Comparison of ENCODE assay signal across 32 cellular contexts in the genomic region with DNA sequence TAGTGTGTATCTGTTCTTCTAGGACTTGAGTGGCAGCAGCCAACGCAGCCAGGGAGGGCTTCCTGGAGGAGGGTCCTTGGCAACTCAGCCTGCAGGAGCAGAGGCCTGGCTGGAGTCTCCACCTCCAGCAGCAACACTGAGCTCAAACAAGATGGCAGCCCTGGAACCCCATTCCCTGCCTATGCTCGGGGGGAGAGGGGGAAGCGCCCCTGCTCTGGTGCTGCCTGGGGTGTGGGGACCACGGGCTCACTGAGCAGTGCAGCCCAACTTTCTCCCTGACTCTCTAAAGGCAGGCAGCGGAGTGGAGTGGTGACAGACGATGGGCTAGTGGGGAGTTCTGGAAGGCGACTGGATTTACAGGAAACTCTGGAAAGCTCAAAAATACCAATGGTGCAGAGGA.
"Had no signal": no experiment of that assay in that cellular context is flagged by ENCODE, and none has a peak within 500 bp of the region (broad histone marks: within the 10 kb centered on the region; RNA-seq: fewer than 3 reads in every experiment).

No MANE protein-coding gene starts in this region.

- ATAC-seq: effector memory CD8-positive, alpha-beta T cell; heart right ventricle; sciatic nerve; stimulated activated naive CD8-positive, alpha-beta T cell treated with anti-CD3 and anti-CD28 coated beads, Interleukin-15, amount 100 ng/mL, for 72 hours had no signal

- H3K27ac Mint-ChIP-seq: effector memory CD8-positive, alpha-beta T cell; memory B cell; nephron progenitor cell; progenitor cell of endocrine pancreas; stimulated activated naive CD8-positive, alpha-beta T cell treated with anti-CD3 and anti-CD28 coated beads, Interleukin-15, amount 100 ng/mL, for 72 hours; type B pancreatic cell had no signal

- H3K79me2 ChIP-seq: parathyroid adenoma had no signal

- H3K36me3 ChIP-seq: esophagus squamous epithelium, suprapubic skin, thyroid gland had no signal

- FAIRE-seq: endometrium, islet of Langerhans had no signal

- DNase-seq: dermis blood vessel endothelial cell; effector memory CD8-positive, alpha-beta T cell; erythroblast; esophagus squamous epithelium; foreskin melanocyte; glutamatergic neuron; heart right ventricle; hippocampal formation; kidney glomerular epithelial cell; left ventricle myocardium superior; naive B cell; nephron progenitor cell; stimulated activated CD4-positive, alpha-beta T cell treated with anti-CD3 and anti-CD28 coated beads, Interleukin-12 subunit alpha, Interleukin-12 subunit beta, amount 100 ng/mL, for 4 hours; stimulated activated CD4-positive, alpha-beta T cell treated with anti-CD3 and anti-CD28 coated beads, Interleukin-1b, Interleukin-23, amount 100 ng/mL, for 48 hours; stimulated activated CD4-positive, alpha-beta T cell treated with anti-CD3 and anti-CD28 coated beads, Interleukin-4, amount 100 ng/mL, for 1 hour; stimulated activated CD8-positive, alpha-beta memory T cell treated with anti-CD3 and anti-CD28 coated beads, Interleukin-4, amount 100 ng/mL, for 48 hours; stimulated activated naive CD4-positive, alpha-beta T cell; stimulated activated naive CD8-positive, alpha-beta T cell treated with anti-CD3 and anti-CD28 coated beads, Interleukin-15, amount 100 ng/mL, for 72 hours; thyroid gland had no signal

- H2AFZ ChIP-seq: parathyroid adenoma had no signal

- H3K4me3 Mint-ChIP-seq: central memory CD8-positive, alpha-beta T cell; effector memory CD8-positive, alpha-beta T cell; memory B cell; naive B cell; nephron progenitor cell; stimulated activated naive CD8-positive, alpha-beta T cell treated with anti-CD3 and anti-CD28 coated beads, Interleukin-15, amount 100 ng/mL, for 72 hours; type B pancreatic cell had no signal

- H3K9ac ChIP-seq: parathyroid adenoma had no signal

- H3K4me1 Mint-ChIP-seq: central memory CD8-positive, alpha-beta T cell; memory B cell; naive B cell; stimulated activated naive CD8-positive, alpha-beta T cell treated with anti-CD3 and anti-CD28 coated beads, Interleukin-15, amount 100 ng/mL, for 72 hours had no signal

- H3K36me3 Mint-ChIP-seq: memory B cell, naive B cell, type B pancreatic cell had no signal

- H3K9me3 ChIP-seq: esophagus squamous epithelium, heart right ventricle, neutrophil, suprapubic skin, thyroid gland had no signal

- H3K9me3 Mint-ChIP-seq: central memory CD8-positive, alpha-beta T cell; effector memory CD8-positive, alpha-beta T cell; memory B cell; naive B cell; nephron progenitor cell; stimulated activated naive CD8-positive, alpha-beta T cell treated with anti-CD3 and anti-CD28 coated beads, Interleukin-15, amount 100 ng/mL, for 72 hours; type B pancreatic cell had no signal

- H3K4me3 ChIP-seq: coronary artery, esophagus squamous epithelium, heart right ventricle, lung, smooth muscle cell, suprapubic skin, thyroid gland had no signal

- H3K27me3 Mint-ChIP-seq: central memory CD8-positive, alpha-beta T cell; naive B cell; stimulated activated naive CD8-positive, alpha-beta T cell treated with anti-CD3 and anti-CD28 coated beads, Interleukin-15, amount 100 ng/mL, for 72 hours; type B pancreatic cell had no signal

- H3K27ac ChIP-seq: coronary artery, esophagus squamous epithelium, neutrophil, parathyroid adenoma, suprapubic skin, thyroid gland had no signal

- H3K4me2 ChIP-seq: smooth muscle cell had no signal

- H3K27me3 ChIP-seq: esophagus squamous epithelium, heart right ventricle, neutrophil, suprapubic skin, thyroid gland had no signal
